Comparison of ENCODE assay signal across 10 cellular contexts in genomic region chr21:39847877-39848276, GRCh38. TPM values are rescaled to one million over a fixed set of nuclear protein-coding genes. Genes with fewer than 3 reads are reported as not detected.
"Had no signal": no experiment of that assay in that cellular context is flagged by ENCODE, and none has a peak within 500 bp of the region (broad histone marks: within the 10 kb centered on the region; RNA-seq: fewer than 3 reads in every experiment).

No MANE protein-coding gene starts in this region.

- H3K4me3 ChIP-seq: HAP-1 had no signal

- DNase-seq: GOT3, H7, HFFc6, IMR-90, KBM-7 had no signal

- H3K4me2 ChIP-seq: KMS-11 had no signal

- H3K27ac ChIP-seq: KMS-11 had no signal

- H3K36me3 ChIP-seq: HAP-1 had no signal

- H3K4me1 ChIP-seq: HAP-1 had no signal

- H3K9ac ChIP-seq: KMS-11 had no signal

- ATAC-seq: HCT116 had no signal

- H3K4me3 Mint-ChIP-seq: HFFc6 had no signal

- H3K27ac Mint-ChIP-seq: HFFc6 had no signal

RNA-seq across cellular contexts. Expression of gene PCP4, which starts 19.4 kb away (rescaled TPM):
- total RNA-seq: H4, HFFc6, HT1080, IMR-90 had no signal
- polyA plus RNA-seq: IMR-90 had no signal
